14 cellular contexts compared by ENCODE assay signal in genomic region chr5:132444841-132445639, GRCh38. TPM values are rescaled to one million over a fixed set of nuclear protein-coding genes. Genes with fewer than 3 reads are reported as not detected.
DNase-seq lines count a peak whose midpoint lies in the region; ATAC-seq and TF ChIP-seq lines count a peak whose summit lies in the region.
"Had no signal": no experiment of that assay in that cellular context is flagged by ENCODE, and none has a peak within 500 bp of the region (broad histone marks: within the 10 kb centered on the region; RNA-seq: fewer than 3 reads in every experiment).

No MANE protein-coding gene starts in this region.

- intact Hi-C loops in left ventricle myocardium superior (cut with micrococcal nuclease) (no loop called here), uterus (cut with DNase I; ENCODE audit: low total_unique reads) (no loop called here)

- H3K27me3 ChIP-seq in right atrium auricular region = no peaks in the 10 kb centered on the region
- H3K27me3 ChIP-seq in uterus = no peaks in the 10 kb centered on the region
- H3K27me3 ChIP-seq: right lobe of liver had no signal

- TF ChIP-seq CTCF in right atrium auricular region (IDR thresholded peaks at IDR 0.05) (no peak), neural crest cell (conservative IDR thresholded peaks at IDR 0.05) (no peak), uterus (IDR thresholded peaks at IDR 0.05) (no peak), foreskin fibroblast (IDR thresholded peaks at IDR 0.05; ENCODE audit: low read depth, low read length) (no peak)

- POLR2A ChIA-PET in activated CD4-positive, alpha-beta memory T cell treated with anti-CD3 and anti-CD28 coated beads, Interleukin-2, amount 10 ng/mL, durations not matched to agents 7 days and 5 days (lab: Charles Lee) = interaction anchor here (1.1 to 1.5 kb wide), 2 partner anchors 14 to 20 kb away, joined by 3 to 4 read pairs; no protein-coding TSS in a partner anchor

- DNase-seq in right atrium auricular region (ENCODE audit: low spot score) (no peak), left ventricle myocardium superior (no peak), neural crest cell (ENCODE audit: low read depth, low spot score) (no peak), uterus (no peak), cerebellar nuclear complex (lab: John Stamatoyannopoulos, UW) (no peak), foreskin fibroblast (no peak)
- DNase-seq in central memory CD8-positive, alpha-beta T cell (ENCODE audit: low spot score in 2 of 2) = no peak
- no peak for DNase-seq in activated CD4-positive, alpha-beta memory T cell treated with anti-CD3 and anti-CD28 coated beads, Interleukin-2, amount 10 ng/mL, durations not matched to agents 7 days and 5 days
- DNase-seq: activated naive CD4-positive, alpha-beta T cell treated with anti-CD3 and anti-CD28 coated beads, Interleukin-2, amount 50 U/mL, for 16 hours; GDM1; NCI-H1048; right lobe of liver had no signal

- H3K4me3 ChIP-seq in right atrium auricular region (no peak overlapping the region), uterus (no peak overlapping the region), foreskin fibroblast (ENCODE audit: low read depth in 1 of 2, low read length in 2 of 2) (no peak overlapping the region)
- H3K4me3 ChIP-seq: right lobe of liver had no signal

- H3K4me1 ChIP-seq in right atrium auricular region = peaks cover 0 to 43% of the 10 kb centered on the region in 2 donors
- H3K4me1 ChIP-seq in uterus = peaks cover 9 to 23% of the 10 kb centered on the region in 2 donors

- H3K27ac ChIP-seq in right atrium auricular region = peak overlapping the region; percentile 43 to 67
- H3K27ac ChIP-seq in uterus = peak overlapping the region; percentile 64 to 82

- no peaks in the 10 kb centered on the region for H3K27me3 Mint-ChIP-seq in central memory CD8-positive, alpha-beta T cell
- H3K27me3 Mint-ChIP-seq in neural crest cell (ENCODE audit: low read depth) = no peaks in the 10 kb centered on the region
- no peaks in the 10 kb centered on the region for H3K27me3 Mint-ChIP-seq in activated CD4-positive, alpha-beta memory T cell treated with anti-CD3 and anti-CD28 coated beads, Interleukin-2, amount 10 ng/mL, durations not matched to agents 7 days and 5 days
- H3K27me3 Mint-ChIP-seq: dendritic cell treated with granulocyte-macrophage colony-stimulating factor and Interleukin-4, amounts not matched to agents 40 ng/mL and 50 ng/mL, for 4 days had no signal

- CTCF ChIA-PET in activated CD4-positive, alpha-beta memory T cell treated with anti-CD3 and anti-CD28 coated beads, Interleukin-2, amount 10 ng/mL, durations not matched to agents 7 days and 5 days (lab: Charles Lee) = interaction anchor here (1.0 to 1.1 kb wide), 2 partner anchors 12 to 35 kb away, joined by 3 to 4 read pairs; no protein-coding TSS in a partner anchor

- H3K27ac Mint-ChIP-seq in central memory CD8-positive, alpha-beta T cell (ENCODE audit: low read depth) = peak overlapping the region; percentile 92
- peak overlapping the region; percentile 67 for H3K27ac Mint-ChIP-seq in neural crest cell (ENCODE audit: unreplicated experiment)
- no peak overlapping the region for H3K27ac Mint-ChIP-seq in activated CD4-positive, alpha-beta memory T cell treated with anti-CD3 and anti-CD28 coated beads, Interleukin-2, amount 10 ng/mL, durations not matched to agents 7 days and 5 days
- H3K27ac Mint-ChIP-seq: dendritic cell treated with granulocyte-macrophage colony-stimulating factor and Interleukin-4, amounts not matched to agents 40 ng/mL and 50 ng/mL, for 4 days had no signal

- H3K36me3 ChIP-seq in right atrium auricular region (no peaks in the 10 kb centered on the region), uterus (no peaks in the 10 kb centered on the region)
- H3K36me3 ChIP-seq: right lobe of liver had no signal

- peaks cover 30% of the 10 kb centered on the region for H3K36me3 Mint-ChIP-seq in central memory CD8-positive, alpha-beta T cell (ENCODE audit: insufficient read depth)
- no peaks in the 10 kb centered on the region for H3K36me3 Mint-ChIP-seq in neural crest cell (ENCODE audit: low read depth)
- H3K36me3 Mint-ChIP-seq in activated CD4-positive, alpha-beta memory T cell treated with anti-CD3 and anti-CD28 coated beads, Interleukin-2, amount 10 ng/mL, durations not matched to agents 7 days and 5 days (ENCODE audit: low read depth) = peaks cover 82% of the 10 kb centered on the region

- no peak overlapping the region for H3K4me3 Mint-ChIP-seq in central memory CD8-positive, alpha-beta T cell
- no peak overlapping the region for H3K4me3 Mint-ChIP-seq in neural crest cell
- H3K4me3 Mint-ChIP-seq in activated CD4-positive, alpha-beta memory T cell treated with anti-CD3 and anti-CD28 coated beads, Interleukin-2, amount 10 ng/mL, durations not matched to agents 7 days and 5 days = no peak overlapping the region
- H3K4me3 Mint-ChIP-seq: dendritic cell treated with granulocyte-macrophage colony-stimulating factor and Interleukin-4, amounts not matched to agents 40 ng/mL and 50 ng/mL, for 4 days had no signal

- no peak for ATAC-seq in left ventricle myocardium superior
- no peak for ATAC-seq in central memory CD8-positive, alpha-beta T cell (replicated peaks; ENCODE audit: extremely low read depth, poor library complexity, severe bottlenecking)
- ATAC-seq: right lobe of liver, SK-N-SH treated with all-trans-retinoic acid at 6 μM for 48 hours had no signal

- TF ChIP-seq POLR2A in uterus (IDR thresholded peaks at IDR 0.05) = no peak

- no peaks in the 10 kb centered on the region for H3K9me3 Mint-ChIP-seq in central memory CD8-positive, alpha-beta T cell
- no peaks in the 10 kb centered on the region for H3K9me3 Mint-ChIP-seq in neural crest cell
- no peaks in the 10 kb centered on the region for H3K9me3 Mint-ChIP-seq in activated CD4-positive, alpha-beta memory T cell treated with anti-CD3 and anti-CD28 coated beads, Interleukin-2, amount 10 ng/mL, durations not matched to agents 7 days and 5 days
- H3K9me3 Mint-ChIP-seq: dendritic cell treated with granulocyte-macrophage colony-stimulating factor and Interleukin-4, amounts not matched to agents 40 ng/mL and 50 ng/mL, for 4 days had no signal

- H3K4me1 Mint-ChIP-seq in central memory CD8-positive, alpha-beta T cell = peaks cover 90% of the 10 kb centered on the region
- no peaks in the 10 kb centered on the region for H3K4me1 Mint-ChIP-seq in neural crest cell
- H3K4me1 Mint-ChIP-seq in activated CD4-positive, alpha-beta memory T cell treated with anti-CD3 and anti-CD28 coated beads, Interleukin-2, amount 10 ng/mL, durations not matched to agents 7 days and 5 days = peaks cover 68% of the 10 kb centered on the region

- H3K9me3 ChIP-seq in right atrium auricular region (no peaks in the 10 kb centered on the region), uterus (no peaks in the 10 kb centered on the region)
- H3K9me3 ChIP-seq: right lobe of liver had no signal

RNA-seq across cellular contexts. Expression of gene IRF1, which starts 45.5 kb away (rescaled TPM):
- total RNA-seq in right atrium auricular region = 10 to 100 TPM; 10.1 to 15.8 TPM
- 12.6 TPM for total RNA-seq in left ventricle myocardium superior
- 4.5 and 4.7 TPM in 2 replicates for total RNA-seq in neural crest cell
- total RNA-seq in uterus = 100 to 1,000 TPM in 1 of 4 donors, 10 to 100 TPM in 2, 1 to 10 TPM in 1; 3.8 to 110 (median 25.7) TPM
- total RNA-seq in activated CD4-positive, alpha-beta memory T cell treated with anti-CD3 and anti-CD28 coated beads, Interleukin-2, amount 10 ng/mL, durations not matched to agents 7 days and 5 days = 100 to 1,000 TPM; 231 to 239 TPM
